ENCODE assay signal across 19 cellular contexts in genomic region chr5:92050970-92051369, GRCh38.
"Had no signal": no experiment of that assay in that cellular context is flagged by ENCODE, and none has a peak within 500 bp of the region (broad histone marks: within the 10 kb centered on the region; RNA-seq: fewer than 3 reads in every experiment).

No MANE protein-coding gene starts in this region.

- DNase-seq: colonic mucosa; dermis blood vessel endothelial cell; effector memory CD8-positive, alpha-beta T cell; hypothalamus; left cardiac atrium; left lung; natural killer cell; occipital lobe; ovary; psoas muscle; right cardiac atrium; sigmoid colon; spleen; stimulated activated CD4-positive, alpha-beta T cell treated with anti-CD3 and anti-CD28 coated beads, Interleukin-2, amount 100 ng/mL, for 48 hours; stimulated activated naive B cell treated with anti-CD40 and anti-IgM and Interleukin-4, amounts not matched to agents 10 μg/mL and 1 μg/mL and 100 μg/mL, for 72 hours; upper lobe of left lung had no signal

- H3K4me1 Mint-ChIP-seq: natural killer cell; stimulated activated naive B cell treated with anti-CD40 and anti-IgM and Interleukin-4, amounts not matched to agents 10 μg/mL and 1 μg/mL and 100 μg/mL, for 72 hours had no signal

- H3K4me3 ChIP-seq: colonic mucosa, left lung, ovary, psoas muscle, sigmoid colon, spleen, thoracic aorta, tibial nerve, upper lobe of left lung had no signal

- H3K4me3 Mint-ChIP-seq: effector memory CD8-positive, alpha-beta T cell; natural killer cell; stimulated activated naive B cell treated with anti-CD40 and anti-IgM and Interleukin-4, amounts not matched to agents 10 μg/mL and 1 μg/mL and 100 μg/mL, for 72 hours; stimulated activated naive CD8-positive, alpha-beta T cell treated with anti-CD3 and anti-CD28 coated beads, Interleukin-15, Interleukin-2, amounts not matched to agents 100 ng/mL and 50 ng/mL, for 24 hours had no signal

- H3K36me3 ChIP-seq: colonic mucosa, left lung, ovary, sigmoid colon, spleen, thoracic aorta, tibial nerve, upper lobe of left lung had no signal

- H3K4me1 ChIP-seq: colonic mucosa, left lung, psoas muscle, sigmoid colon, spleen, tibial nerve, upper lobe of left lung had no signal

- H3K27me3 Mint-ChIP-seq: effector memory CD8-positive, alpha-beta T cell; stimulated activated naive B cell treated with anti-CD40 and anti-IgM and Interleukin-4, amounts not matched to agents 10 μg/mL and 1 μg/mL and 100 μg/mL, for 72 hours; stimulated activated naive CD8-positive, alpha-beta T cell treated with anti-CD3 and anti-CD28 coated beads, Interleukin-15, Interleukin-2, amounts not matched to agents 100 ng/mL and 50 ng/mL, for 24 hours had no signal

- H3K9me3 Mint-ChIP-seq: stimulated activated naive B cell treated with anti-CD40 and anti-IgM and Interleukin-4, amounts not matched to agents 10 μg/mL and 1 μg/mL and 100 μg/mL, for 72 hours had no signal

- ATAC-seq: effector memory CD8-positive, alpha-beta T cell; left cardiac atrium; left lung; natural killer cell; psoas muscle; right cardiac atrium; stimulated activated naive B cell treated with anti-CD40 and anti-IgM and Interleukin-4, amounts not matched to agents 10 μg/mL and 1 μg/mL and 100 μg/mL, for 72 hours had no signal

- H3K27ac ChIP-seq: colonic mucosa, left lung, ovary, psoas muscle, sigmoid colon, spleen, thoracic aorta, tibial nerve, upper lobe of left lung had no signal

- H3K36me3 Mint-ChIP-seq: natural killer cell; stimulated activated naive B cell treated with anti-CD40 and anti-IgM and Interleukin-4, amounts not matched to agents 10 μg/mL and 1 μg/mL and 100 μg/mL, for 72 hours had no signal

- H3K27me3 ChIP-seq: colonic mucosa, left lung, ovary, sigmoid colon, spleen, tibial nerve, upper lobe of left lung had no signal

- H3K9me3 ChIP-seq: colonic mucosa, ovary, sigmoid colon, thoracic aorta, tibial nerve, upper lobe of left lung had no signal

- H3K27ac Mint-ChIP-seq: effector memory CD8-positive, alpha-beta T cell; natural killer cell; stimulated activated naive B cell treated with anti-CD40 and anti-IgM and Interleukin-4, amounts not matched to agents 10 μg/mL and 1 μg/mL and 100 μg/mL, for 72 hours; stimulated activated naive CD8-positive, alpha-beta T cell treated with anti-CD3 and anti-CD28 coated beads, Interleukin-15, Interleukin-2, amounts not matched to agents 100 ng/mL and 50 ng/mL, for 24 hours had no signal
